In the genomic region with DNA sequence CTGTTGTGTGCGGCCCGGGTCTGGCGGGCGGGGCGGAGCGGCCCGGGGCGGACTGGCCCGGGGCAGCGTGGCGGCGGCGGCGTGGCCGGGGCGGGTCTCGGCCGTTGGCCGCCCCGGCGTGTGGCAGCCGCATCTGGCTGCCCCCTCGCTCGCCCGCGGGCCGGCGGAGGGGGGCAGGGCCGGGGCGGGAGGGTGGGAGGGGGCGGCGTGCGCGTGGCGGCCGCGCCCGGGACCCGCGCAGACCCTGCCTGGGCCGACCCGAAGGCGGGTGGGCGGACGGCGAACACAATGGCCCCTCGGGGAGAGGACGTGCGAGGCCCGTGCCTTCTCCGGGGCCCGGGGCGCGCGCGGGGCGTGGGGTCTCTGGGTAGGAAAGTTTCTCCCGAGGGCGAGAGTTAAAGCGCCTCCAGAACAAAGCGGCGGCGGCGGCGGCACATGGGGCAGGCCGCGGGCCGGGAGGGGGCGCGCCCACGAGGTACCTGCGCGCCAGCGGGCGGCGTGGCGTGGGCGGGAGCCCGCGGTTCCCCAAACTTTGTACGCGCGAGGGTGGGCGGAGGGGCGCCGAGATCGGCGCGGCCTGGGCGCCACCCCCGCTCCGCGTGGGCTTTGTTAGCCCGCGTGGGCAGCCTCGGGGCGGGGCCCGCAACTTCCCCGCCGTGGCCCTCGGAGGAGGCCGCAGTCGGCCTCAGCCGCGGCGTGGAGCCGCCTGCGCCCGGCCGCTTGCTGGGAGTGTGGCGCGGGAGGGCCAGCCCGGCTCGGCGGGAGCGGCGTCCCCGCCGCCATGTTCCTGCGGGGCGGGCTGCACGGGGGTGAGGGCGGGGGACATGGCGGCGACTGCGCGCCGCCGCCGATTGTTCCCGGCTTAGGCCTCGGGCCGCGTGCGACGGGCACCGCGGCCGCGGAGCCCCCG, we compare ENCODE assay signal across 8 cellular contexts. TPM values are rescaled to one million over a fixed set of nuclear protein-coding genes. Genes with fewer than 3 reads are reported as not detected.
A peak's percentile ranks its signal among the peaks of the same experiment; 100 is the strongest.
DNase-seq lines count a peak whose midpoint lies in the region; ATAC-seq and TF ChIP-seq lines count a peak whose summit lies in the region.

No MANE protein-coding gene starts in this region.

- H3K9me3 Mint-ChIP-seq in activated T-cell treated with anti-CD3 and anti-CD28 coated beads, Interleukin-2, amount 50 U/mL, for 24 hours, result no peaks in the 10 kb centered on the region
- H3K9me3 Mint-ChIP-seq in natural killer cell, result no peaks in the 10 kb centered on the region

- peaks cover 48% of the 10 kb centered on the region for H3K36me3 Mint-ChIP-seq in activated T-cell treated with anti-CD3 and anti-CD28 coated beads, Interleukin-2, amount 50 U/mL, for 24 hours (ENCODE audit: low read depth)
- H3K36me3 Mint-ChIP-seq in natural killer cell, result peaks cover under 1% of the 10 kb centered on the region

- peak; percentile 31 for TF ChIP-seq CTCF in GM13976 (IDR thresholded peaks at IDR 0.05; ENCODE audit: borderline replicate concordance, control extremely low read depth, extremely low read depth, insufficient read depth, missing control alignments)
- TF ChIP-seq CTCF in natural killer cell (IDR thresholded peaks at IDR 0.05), result no peak

- intact Hi-C loops in natural killer cell (cut with micrococcal nuclease), result no loop called here

- peak overlapping the region; percentile 66 for H3K4me3 Mint-ChIP-seq in activated T-cell treated with anti-CD3 and anti-CD28 coated beads, Interleukin-2, amount 50 U/mL, for 24 hours
- H3K4me3 Mint-ChIP-seq in natural killer cell, result peak overlapping the region; percentile 65

- in situ Hi-C loops in GM13976 (cut with MboI; ENCODE audit: low sequenced_read_pairs, unreplicated experiment), result no loop called here

- peak overlapping the region; percentile 84 for H3K27ac Mint-ChIP-seq in activated T-cell treated with anti-CD3 and anti-CD28 coated beads, Interleukin-2, amount 50 U/mL, for 24 hours
- peak overlapping the region in 1 of 2 donors; percentile 83 for H3K27ac Mint-ChIP-seq in natural killer cell

- peaks cover 50% of the 10 kb centered on the region for H3K4me1 Mint-ChIP-seq in activated T-cell treated with anti-CD3 and anti-CD28 coated beads, Interleukin-2, amount 50 U/mL, for 24 hours (ENCODE audit: low read depth)
- peaks cover 16% of the 10 kb centered on the region in 2 donors for H3K4me1 Mint-ChIP-seq in natural killer cell

- DNase-seq in GM13976 (ENCODE audit: low spot score), result peak; percentile 82
- DNase-seq in HCEC 1CT, result peak; percentile 55
- DNase-seq in MV-4-11 (lab: John Stamatoyannopoulos, UW), result peak; percentile 17
- DNase-seq in activated T-cell treated with anti-CD3 and anti-CD28 coated beads, Interleukin-2, amount 50 U/mL, for 24 hours, result peak; percentile 85
- peak; percentile 54 for DNase-seq in natural killer cell
- DNase-seq in stimulated activated naive CD8-positive, alpha-beta T cell treated with anti-CD3 and anti-CD28 coated beads, Interleukin-15, Interleukin-2, amounts not matched to agents 100 U/mL and 50 U/mL, for 24 hours, result peak; percentile 71
- DNase-seq in NCI-H2196 (lab: John Stamatoyannopoulos, UW; ENCODE audit: unreplicated experiment), result no peak

- ATAC-seq in esophagus mucosa (peak; percentile 67), natural killer cell (peak; percentile 67 to 82 (median 70))
- peak; percentile 45 for ATAC-seq in stimulated activated naive CD8-positive, alpha-beta T cell treated with anti-CD3 and anti-CD28 coated beads, Interleukin-15, Interleukin-2, amounts not matched to agents 100 U/mL and 50 U/mL, for 24 hours

- no peaks in the 10 kb centered on the region for H3K27me3 Mint-ChIP-seq in activated T-cell treated with anti-CD3 and anti-CD28 coated beads, Interleukin-2, amount 50 U/mL, for 24 hours
- peaks cover 0 to 3% of the 10 kb centered on the region in 2 donors for H3K27me3 Mint-ChIP-seq in natural killer cell (ENCODE audit: low read depth in 2 of 2)

RNA-seq across cellular contexts. Expression of a gene that starts 0.8 kb away (rescaled TPM):
- total RNA-seq in esophagus mucosa (3.5 TPM), natural killer cell (1 to 10 TPM; 2.2 to 8.1 (median 6.1) TPM)

RNA-seq across cellular contexts. Expression of a gene that starts 50.2 kb away (rescaled TPM):
- total RNA-seq in esophagus mucosa, result not detected
- total RNA-seq in natural killer cell, result not detected
